ENCODE assay signal across 10 cellular contexts in genomic region chr10:17075510-17075909, GRCh38. TPM values are rescaled to one million over a fixed set of nuclear protein-coding genes. Genes with fewer than 3 reads are reported as not detected.
DNase-seq lines count a peak whose midpoint lies in the region; ATAC-seq, FAIRE-seq and TF ChIP-seq lines count a peak whose summit lies in the region.
"Had no signal": no experiment of that assay in that cellular context is flagged by ENCODE, and none has a peak within 500 bp of the region (broad histone marks: within the 10 kb centered on the region; RNA-seq: fewer than 3 reads in every experiment).

No MANE protein-coding gene starts in this region.

- H3K27me3 ChIP-seq in bronchial epithelial cell (ENCODE audit: control insufficient read depth, insufficient read depth, low read length) (no peaks in the 10 kb centered on the region), layer of hippocampus (ENCODE audit: control insufficient read depth, insufficient read depth, low read length) (no peaks in the 10 kb centered on the region), upper lobe of right lung (no peaks in the 10 kb centered on the region)

- no peaks in the 10 kb centered on the region for H3K36me3 ChIP-seq in bronchial epithelial cell (ENCODE audit: control insufficient read depth, insufficient read depth, low read length)
- H3K36me3 ChIP-seq in upper lobe of right lung, result no peaks in the 10 kb centered on the region

- H3K4me3 ChIP-seq in bronchial epithelial cell (ENCODE audit: low read depth, low read length) (no peak overlapping the region), upper lobe of right lung (no peak overlapping the region)

- no peak for TF ChIP-seq CTCF in bronchial epithelial cell (IDR thresholded peaks at IDR 0.05; ENCODE audit: insufficient read depth, low read length, severe bottlenecking)
- TF ChIP-seq CTCF in upper lobe of right lung (IDR thresholded peaks at IDR 0.05), result no peak

- intact Hi-C loops in upper lobe of right lung (cut with DNase I), result no loop called here

- no peaks in the 10 kb centered on the region for H3K9me3 ChIP-seq in upper lobe of right lung

- DNase-seq in DMS53 (lab: John Stamatoyannopoulos, UW) (peak; percentile 31), DMS53 treated with DMSO at 0.1 percent for 48 hours (lab: John Stamatoyannopoulos, UW; ENCODE audit: unreplicated experiment) (no peak), bronchial epithelial cell (ENCODE audit: low read depth) (peak; percentile 97), upper lobe of right lung (no peak), NCI-H2029 (lab: John Stamatoyannopoulos, UW) (no peak)
- no peak for DNase-seq in activated CD8-positive, alpha-beta memory T cell treated with anti-CD3 and anti-CD28 coated beads, Interleukin-2, amount 50 U/mL, for 48 hours

- FAIRE-seq in bronchial epithelial cell (lab: Jason Lieb, UNC), result no peak
- FAIRE-seq: islet of Langerhans had no signal

- H3K27ac ChIP-seq in layer of hippocampus (ENCODE audit: low read depth, low read length) (peak overlapping the region; percentile 25), upper lobe of right lung (peak overlapping the region; percentile 28)
- H3K27ac ChIP-seq: 22Rv1 had no signal

- ATAC-seq in upper lobe of right lung (peak; percentile 83), GM18858 (IDR thresholded peaks at IDR 0.05; ENCODE audit: unreplicated experiment) (no peak)

- H3K4me1 ChIP-seq in upper lobe of right lung, result peaks cover 13% of the 10 kb centered on the region

RNA-seq across cellular contexts. Expression of gene CUBN, which starts 54.1 kb away (rescaled TPM):
- 0.26 and 0.53 TPM in 2 replicates for total RNA-seq in bronchial epithelial cell
- 1.3 TPM for total RNA-seq in upper lobe of right lung

Comparison
In these comparisons a context has a peak if more than half of its experiments do, and no peak if none do; other contexts are left out.
1. DNase-seq: peak in DMS53 (single experiment) and bronchial epithelial cell (single experiment); none in DMS53 treated with DMSO at 0.1 percent for 48 hours (single experiment), upper lobe of right lung (single experiment), NCI-H2029 (single experiment) and activated CD8-positive, alpha-beta memory T cell treated with anti-CD3 and anti-CD28 coated beads, Interleukin-2, amount 50 U/mL, for 48 hours (single experiment).